ENCODE assay signal across 15 cellular contexts in genomic region chr16:79751785-79752184, GRCh38.
A peak's percentile ranks its signal among the peaks of the same experiment; 100 is the strongest.
DNase-seq lines count a peak whose midpoint lies in the region; ATAC-seq, FAIRE-seq and TF ChIP-seq lines count a peak whose summit lies in the region.
"Had no signal": no experiment of that assay in that cellular context is flagged by ENCODE, and none has a peak within 500 bp of the region (broad histone marks: within the 10 kb centered on the region; RNA-seq: fewer than 3 reads in every experiment).

No MANE protein-coding gene starts in this region.

- H3K27me3 ChIP-seq in dorsolateral prefrontal cortex (peaks cover 0 to 25% (median 0%) of the 10 kb centered on the region in 45 donors), rectal smooth muscle tissue (ENCODE audit: control insufficient read depth, insufficient read depth, low read length) (no peaks in the 10 kb centered on the region)

- H3K9ac ChIP-seq in rectal smooth muscle tissue (ENCODE audit: low read length) = no peak overlapping the region

- H3K4me3 ChIP-seq in dorsolateral prefrontal cortex (no peak overlapping the region), rectal smooth muscle tissue (ENCODE audit: low read length) (no peak overlapping the region)

- H3K36me3 ChIP-seq in rectal smooth muscle tissue (ENCODE audit: control insufficient read depth, insufficient read depth, low read length) = no peaks in the 10 kb centered on the region

- H3K27ac ChIP-seq in dorsolateral prefrontal cortex = peak overlapping the region in 36 of 59 donors; percentile 4 to 75 (median 48)
- H3K27ac ChIP-seq in rectal smooth muscle tissue (ENCODE audit: low read depth, low read length) = peak overlapping the region; percentile 42

- intact Hi-C loops in dorsolateral prefrontal cortex (cut with DNase I) (no loop called here), left ventricle myocardium superior (cut with micrococcal nuclease) (no loop called here)

- TF ChIP-seq CTCF in dorsolateral prefrontal cortex (IDR thresholded peaks at IDR 0.05 in 54 of 56, conservative IDR thresholded peaks at IDR 0.05 in 2 of 56; ENCODE audit: low read depth in 1 of 56, partially characterized antibody in 56 of 56) = no peak

- H3K4me1 ChIP-seq in rectal smooth muscle tissue (ENCODE audit: control insufficient read depth, insufficient read depth, low read length) = peaks cover 13% of the 10 kb centered on the region

- DNase-seq in AG20443 (ENCODE audit: low spot score) (peak; percentile 27), dorsolateral prefrontal cortex (peak in 5 of 10 donors; percentile 43 to 72 (median 56)), left ventricle myocardium superior (peak; percentile 31), NOMO-1 (lab: John Stamatoyannopoulos, UW; ENCODE audit: unreplicated experiment in 2 of 2) (no peak), GM12891 (ENCODE audit: insufficient read length, low spot score) (no peak), NCI-H526 (lab: John Stamatoyannopoulos, UW) (no peak), left lobe of liver (ENCODE audit: low spot score) (no peak)
- DNase-seq: activated gamma-delta T cell treated with Interleukin-2 at 50 U/mL for 16 hours; CD8-positive, alpha-beta memory T cell; GDM1; NCI-H2171; stimulated activated CD8-positive, alpha-beta memory T cell treated with anti-CD3 and anti-CD28 coated beads, Interleukin-4, amount 100 ng/mL, for 48 hours had no signal

- TF ChIP-seq POLR2A in GM12891 (IDR thresholded peaks at IDR 0.05; ENCODE audit: low read depth, low read length) = no peak

- no peak for FAIRE-seq in GM12891 (lab: Jason Lieb, UNC)
- FAIRE-seq: A204.1, GM19239 had no signal

- peak; percentile 93 for ATAC-seq in left ventricle myocardium superior
- no peak for ATAC-seq in left lobe of liver

TF ChIP-seq in GM12891, 5 proteins besides CTCF, POLR2A, EP300 and RAD21:
- TF ChIP-seq PAX5 (IDR thresholded peaks at IDR 0.05; ENCODE audit: insufficient read depth, low read length, severe bottlenecking) = no peak
- TF ChIP-seq POU2F2 (IDR thresholded peaks at IDR 0.05; ENCODE audit: low read depth, low read length) = no peak
- no peak for TF ChIP-seq SPI1 (IDR thresholded peaks at IDR 0.05; ENCODE audit: low read depth, low read length)
- no peak for TF ChIP-seq POLR2AphosphoS5 (IDR thresholded peaks at IDR 0.05; ENCODE audit: low read depth, low read length)
- no peak for TF ChIP-seq TAF1 (IDR thresholded peaks at IDR 0.05; ENCODE audit: low read depth, low read length)

Comparison
In these comparisons a context has a peak if more than half of its experiments do, and no peak if none do; other contexts are left out.
1. DNase-seq: peak in AG20443 (single experiment) and left ventricle myocardium superior (single experiment); none in NOMO-1 (0 of 2), GM12891 (single experiment), NCI-H526 (0 of 2) and left lobe of liver (single experiment).